In genomic region chr5:42400474-42400873, GRCh38 we compare ENCODE assay signal across 3 cellular contexts.
TF ChIP-seq lines count a peak whose summit lies in the region.

No MANE protein-coding gene starts in this region.

TF ChIP-seq in A549, 52 proteins besides CTCF, POLR2A, EP300 and RAD21:
- TF ChIP-seq CBX2 (IDR thresholded peaks at IDR 0.05; ENCODE audit: borderline replicate concordance, low read depth) (no peak), RFX5 (IDR thresholded peaks at IDR 0.05) (no peak), CHD2 (IDR thresholded peaks at IDR 0.05; ENCODE audit: low read length, partially characterized antibody) (no peak), MAFK (IDR thresholded peaks at IDR 0.05; ENCODE audit: partially characterized antibody) (peak; percentile 55)

TF ChIP-seq in IMR-90, 13 proteins besides CTCF, POLR2A, EP300 and RAD21:
- no peak for TF ChIP-seq CHD1 (IDR thresholded peaks at IDR 0.05; ENCODE audit: low read depth, low read length)
- peak; percentile 33 for TF ChIP-seq MAFK (IDR thresholded peaks at IDR 0.05; ENCODE audit: low read depth, low read length)

TF ChIP-seq in K562, 482 proteins besides CTCF, POLR2A, EP300 and RAD21:
- TF ChIP-seq C11orf30 (IDR thresholded peaks at IDR 0.05; ENCODE audit: low read depth) (peak; percentile 41; the same call in 1 of the 2 replicates), ZNF316 (IDR thresholded peaks at IDR 0.05) (peak; percentile 41; the same call in 1 of the 2 replicates), HEY1 (CRISPR knock-in tag; IDR thresholded peaks at IDR 0.05; ENCODE audit: borderline replicate concordance) (no peak)
